18 cellular contexts compared by ENCODE assay signal in the genomic region with DNA sequence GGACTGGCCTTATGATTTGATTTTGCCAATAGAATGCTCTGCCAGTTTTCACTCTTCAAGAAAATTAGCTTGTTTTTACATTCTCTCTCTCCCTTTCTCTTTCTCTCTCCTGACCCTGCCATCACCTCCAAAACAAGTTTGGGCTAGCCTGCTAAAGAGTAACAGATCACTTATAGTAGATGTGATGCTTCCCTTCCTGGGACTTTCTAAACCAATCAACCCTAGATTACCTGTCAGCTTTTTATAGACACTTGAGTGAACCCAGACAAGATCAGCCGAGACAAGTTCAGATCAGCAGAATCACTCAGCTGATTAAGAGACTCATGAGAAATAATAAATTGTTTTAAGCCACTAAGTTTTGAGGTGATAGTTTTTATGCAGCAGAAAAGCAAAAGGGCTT.
"Had no signal": no experiment of that assay in that cellular context is flagged by ENCODE, and none has a peak within 500 bp of the region (broad histone marks: within the 10 kb centered on the region; RNA-seq: fewer than 3 reads in every experiment).

No MANE protein-coding gene starts in this region.

- ATAC-seq: activated naive CD8-positive, alpha-beta T cell treated with anti-CD3 and anti-CD28 coated beads, Interleukin-2, amount 50 U/mL, for 24 hours; activated T-helper 17 cell treated with anti-CD3 and anti-CD28 coated beads, Interleukin-2, amount 50 U/mL, for 72 hours; mucosa of descending colon; naive thymus-derived CD4-positive, alpha-beta T cell had no signal

- H3K9ac ChIP-seq: parathyroid adenoma had no signal

- H3K36me3 Mint-ChIP-seq: memory B cell had no signal

- H3K27me3 Mint-ChIP-seq: activated naive CD8-positive, alpha-beta T cell treated with anti-CD3 and anti-CD28 coated beads, Interleukin-2, amount 50 U/mL, for 24 hours; activated T-helper 17 cell treated with anti-CD3 and anti-CD28 coated beads, Interleukin-2, amount 50 U/mL, for 72 hours; memory B cell; naive thymus-derived CD4-positive, alpha-beta T cell had no signal

- H3K4me1 Mint-ChIP-seq: activated naive CD8-positive, alpha-beta T cell treated with anti-CD3 and anti-CD28 coated beads, Interleukin-2, amount 50 U/mL, for 24 hours; activated T-helper 17 cell treated with anti-CD3 and anti-CD28 coated beads, Interleukin-2, amount 50 U/mL, for 72 hours; memory B cell; naive thymus-derived CD4-positive, alpha-beta T cell had no signal

- H3K4me1 ChIP-seq: ascending aorta, left ventricle myocardium inferior, parathyroid adenoma had no signal

- H3K27me3 ChIP-seq: ascending aorta, neutrophil, sigmoid colon had no signal

- DNase-seq: activated CD4-positive, CD25-positive, alpha-beta regulatory T cell treated with anti-CD3 and anti-CD28 coated beads, Interleukin-2, amount 50 U/mL, for 72 hours; activated naive CD4-positive, alpha-beta T cell treated with Interleukin-2 at 50 U/mL for 16 hours; activated naive CD8-positive, alpha-beta T cell treated with anti-CD3 and anti-CD28 coated beads, Interleukin-2, amount 50 U/mL, for 24 hours; activated T-cell treated with anti-CD3 and anti-CD28 coated beads for 4 hours; erythroblast; islet precursor cell; left ventricle myocardium inferior; mucosa of descending colon; naive thymus-derived CD4-positive, alpha-beta T cell; sigmoid colon; stimulated activated CD4-positive, alpha-beta T cell treated with anti-CD3 and anti-CD28 coated beads, Interleukin-12 subunit alpha, Interleukin-12 subunit beta, amount 100 ng/mL, for 4 hours; stimulated activated CD4-positive, alpha-beta T cell treated with anti-CD3 and anti-CD28 coated beads, Interleukin-2, amount 100 ng/mL, for 24 hours; T-helper 9 cell had no signal

- H3K27ac ChIP-seq: ascending aorta, left ventricle myocardium inferior, neutrophil, parathyroid adenoma, sigmoid colon had no signal

- H3K27ac Mint-ChIP-seq: activated naive CD8-positive, alpha-beta T cell treated with anti-CD3 and anti-CD28 coated beads, Interleukin-2, amount 50 U/mL, for 24 hours; activated T-helper 17 cell treated with anti-CD3 and anti-CD28 coated beads, Interleukin-2, amount 50 U/mL, for 72 hours; memory B cell; naive thymus-derived CD4-positive, alpha-beta T cell had no signal

- H3K79me2 ChIP-seq: parathyroid adenoma had no signal

- H3K9me3 ChIP-seq: mucosa of descending colon had no signal

- H3K36me3 ChIP-seq: ascending aorta, left ventricle myocardium inferior, neutrophil, sigmoid colon had no signal

- H2AFZ ChIP-seq: parathyroid adenoma had no signal

- H3K4me3 Mint-ChIP-seq: activated naive CD8-positive, alpha-beta T cell treated with anti-CD3 and anti-CD28 coated beads, Interleukin-2, amount 50 U/mL, for 24 hours; activated T-helper 17 cell treated with anti-CD3 and anti-CD28 coated beads, Interleukin-2, amount 50 U/mL, for 72 hours; memory B cell; naive thymus-derived CD4-positive, alpha-beta T cell had no signal

- H3K4me3 ChIP-seq: ascending aorta, left ventricle myocardium inferior, mucosa of descending colon, sigmoid colon had no signal
